In the genomic region with DNA sequence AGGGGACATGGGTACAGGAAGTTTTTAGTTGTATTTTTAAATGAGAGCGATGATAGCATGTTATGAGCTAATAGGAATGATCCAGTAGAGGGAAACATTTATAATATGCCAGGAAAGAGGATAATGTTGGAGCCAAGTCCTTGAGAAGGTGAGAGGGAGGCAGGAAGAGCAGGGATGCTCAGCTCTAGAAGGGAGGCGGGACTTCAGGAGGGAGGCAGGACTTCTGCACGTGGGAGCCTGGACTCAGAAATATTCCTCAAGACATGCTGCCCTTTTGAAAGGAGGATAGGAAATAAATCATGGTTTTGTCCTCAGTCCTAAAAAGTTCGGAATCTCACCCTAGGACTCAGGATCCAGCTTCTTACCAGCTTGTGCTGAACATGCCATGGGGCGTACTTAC, we compare ENCODE assay signal across 14 cellular contexts. TPM values are rescaled to one million over a fixed set of nuclear protein-coding genes. Genes with fewer than 3 reads are reported as not detected.
DNase-seq lines count a peak whose midpoint lies in the region; ATAC-seq and TF ChIP-seq lines count a peak whose summit lies in the region.
"Had no signal": no experiment of that assay in that cellular context is flagged by ENCODE, and none has a peak within 500 bp of the region (broad histone marks: within the 10 kb centered on the region; RNA-seq: fewer than 3 reads in every experiment).

No MANE protein-coding gene starts in this region.

- no peak for ATAC-seq in activated CD8-positive, alpha-beta T cell treated with anti-CD3 and anti-CD28 coated beads for 36 hours
- ATAC-seq in GM19351 (IDR thresholded peaks at IDR 0.05; ENCODE audit: unreplicated experiment) = no peak

- intact Hi-C loops in activated naive CD4-positive, alpha-beta T cell treated with anti-CD3 and anti-CD28 coated beads for 36 hours (cut with micrococcal nuclease) = loop anchor here (10.0 kb wide), 1 partner anchor 1065 kb away; a partner anchor contains a TSS
- intact Hi-C loops in activated CD8-positive, alpha-beta T cell treated with anti-CD3 and anti-CD28 coated beads for 36 hours (cut with micrococcal nuclease) = no loop called here
- intact Hi-C loops in transverse colon (cut with DNase I; ENCODE audit: low total_unique reads) = loop anchor here (5.0 kb wide), 1 partner anchor 42 kb away; no protein-coding TSS in a partner anchor

- H3K4me1 Mint-ChIP-seq in activated naive CD4-positive, alpha-beta T cell treated with anti-CD3 and anti-CD28 coated beads for 36 hours (ENCODE audit: low read depth) = peaks cover 93% of the 10 kb centered on the region
- H3K4me1 Mint-ChIP-seq in activated CD8-positive, alpha-beta T cell treated with anti-CD3 and anti-CD28 coated beads for 36 hours (ENCODE audit: low read depth) = peaks cover 96% of the 10 kb centered on the region

- no peaks in the 10 kb centered on the region for H3K9me3 ChIP-seq in transverse colon
- H3K9me3 ChIP-seq: esophagus squamous epithelium, thoracic aorta had no signal

- peaks cover 11% of the 10 kb centered on the region for H3K27me3 ChIP-seq in transverse colon

- H3K4me3 ChIP-seq in transverse colon = no peak overlapping the region
- H3K4me3 ChIP-seq: esophagus squamous epithelium, thoracic aorta had no signal

- no peaks in the 10 kb centered on the region for H3K27me3 Mint-ChIP-seq in activated naive CD4-positive, alpha-beta T cell treated with anti-CD3 and anti-CD28 coated beads for 36 hours (ENCODE audit: low read depth)
- no peaks in the 10 kb centered on the region for H3K27me3 Mint-ChIP-seq in activated CD8-positive, alpha-beta T cell treated with anti-CD3 and anti-CD28 coated beads for 36 hours

- peaks cover 7% of the 10 kb centered on the region for H3K36me3 Mint-ChIP-seq in activated naive CD4-positive, alpha-beta T cell treated with anti-CD3 and anti-CD28 coated beads for 36 hours (ENCODE audit: low read depth)
- peaks cover 36% of the 10 kb centered on the region for H3K36me3 Mint-ChIP-seq in activated CD8-positive, alpha-beta T cell treated with anti-CD3 and anti-CD28 coated beads for 36 hours (ENCODE audit: low read depth)

- H3K36me3 ChIP-seq in transverse colon = no peaks in the 10 kb centered on the region
- H3K36me3 ChIP-seq: esophagus squamous epithelium had no signal

- TF ChIP-seq EP300 in transverse colon (IDR thresholded peaks at IDR 0.05; ENCODE audit: low read depth) = no peak

- H3K27ac Mint-ChIP-seq in activated naive CD4-positive, alpha-beta T cell treated with anti-CD3 and anti-CD28 coated beads for 36 hours = peak overlapping the region; percentile 99
- peak overlapping the region; percentile 95 for H3K27ac Mint-ChIP-seq in activated CD8-positive, alpha-beta T cell treated with anti-CD3 and anti-CD28 coated beads for 36 hours

- H3K27ac ChIP-seq in transverse colon = peak overlapping the region; percentile 43 to 78 (median 58)
- H3K27ac ChIP-seq: thoracic aorta had no signal

- peaks cover 0 to 45% (median 25%) of the 10 kb centered on the region in 4 donors for H3K4me1 ChIP-seq in transverse colon

- DNase-seq in activated naive CD4-positive, alpha-beta T cell treated with anti-CD3 and anti-CD28 coated beads for 36 hours = no peak
- no peak for DNase-seq in activated naive CD4-positive, alpha-beta T cell treated with Interleukin-2 at 50 U/mL for 16 hours
- no peak for DNase-seq in activated CD8-positive, alpha-beta T cell treated with anti-CD3 and anti-CD28 coated beads for 36 hours
- peak; percentile 48 for DNase-seq in islet precursor cell
- no peak for DNase-seq in transverse colon
- DNase-seq in COR-L47 (lab: John Stamatoyannopoulos, UW) = no peak
- no peak for DNase-seq in OCI-M2 (lab: John Stamatoyannopoulos, UW; ENCODE audit: unreplicated experiment)
- DNase-seq: cortex of kidney, DMS 273 treated with DMSO at 0.1 percent for 48 hours, esophagus squamous epithelium, NCI-H1436 treated with DMSO at 0.1 percent for 48 hours, SHP77 treated with DMSO at 0.1 percent for 48 hours had no signal

- TF ChIP-seq CTCF in activated CD8-positive, alpha-beta T cell treated with anti-CD3 and anti-CD28 coated beads for 36 hours (IDR thresholded peaks at IDR 0.05) = no peak
- TF ChIP-seq CTCF in transverse colon (IDR thresholded peaks at IDR 0.05) = no peak

- POLR2A ChIA-PET in activated CD8-positive, alpha-beta T cell treated with anti-CD3 and anti-CD28 coated beads for 36 hours (lab: Charles Lee) = interaction anchor here (0.9 to 3.5 kb wide), 5 partner anchors 9 to 160 kb away, joined by 3 to 16 read pairs (median 3); a partner anchor contains a TSS

- TF ChIP-seq POLR2A in transverse colon (IDR thresholded peaks at IDR 0.05) = no peak

- CTCF ChIA-PET in activated naive CD4-positive, alpha-beta T cell treated with anti-CD3 and anti-CD28 coated beads for 36 hours (lab: Charles Lee) = interaction anchor here (0.7 to 1.0 kb wide), 3 partner anchors 33 to 58 kb away, joined by 3 read pairs; no protein-coding TSS in a partner anchor
- CTCF ChIA-PET in activated CD8-positive, alpha-beta T cell treated with anti-CD3 and anti-CD28 coated beads for 36 hours (lab: Charles Lee) = interaction anchor here (0.8 to 6.7 kb wide), 4 partner anchors 22 to 130 kb away, joined by 3 to 67 read pairs (median 34); no protein-coding TSS in a partner anchor

- H3K9me3 Mint-ChIP-seq in activated naive CD4-positive, alpha-beta T cell treated with anti-CD3 and anti-CD28 coated beads for 36 hours = no peaks in the 10 kb centered on the region
- no peaks in the 10 kb centered on the region for H3K9me3 Mint-ChIP-seq in activated CD8-positive, alpha-beta T cell treated with anti-CD3 and anti-CD28 coated beads for 36 hours

- WGBS in transverse colon (ENCODE audit: low coverage in 1 of 2), 2 donors = 74 to 87% methylated on average over 5 of the region's 5 CpGs

- in situ Hi-C loops in transverse colon (cut with MboI; ENCODE audit: low pct_ligation_motif_present in 1 of 4, low pct_unique_long_range_greater_than_20kb in 1 of 4, low sequenced_read_pairs in 3 of 4) = no loop called here

- H3K4me3 Mint-ChIP-seq in activated naive CD4-positive, alpha-beta T cell treated with anti-CD3 and anti-CD28 coated beads for 36 hours = no peak overlapping the region
- H3K4me3 Mint-ChIP-seq in activated CD8-positive, alpha-beta T cell treated with anti-CD3 and anti-CD28 coated beads for 36 hours = peak overlapping the region; percentile 53

RNA-seq across cellular contexts. Expression of a gene that starts 5.9 kb away (rescaled TPM):
- 10 to 100 TPM; 30.1 to 33.3 TPM for total RNA-seq in activated naive CD4-positive, alpha-beta T cell treated with anti-CD3 and anti-CD28 coated beads for 36 hours
- total RNA-seq in activated CD8-positive, alpha-beta T cell treated with anti-CD3 and anti-CD28 coated beads for 36 hours = 10 to 100 TPM; 36.2 to 37.1 TPM
- total RNA-seq in transverse colon = 10 to 100 TPM in 3 of 4 donors, 1 to 10 TPM in 1; 6.8 to 32.2 (median 17.3) TPM
